8 cellular contexts compared by ENCODE assay signal in the genomic region with DNA sequence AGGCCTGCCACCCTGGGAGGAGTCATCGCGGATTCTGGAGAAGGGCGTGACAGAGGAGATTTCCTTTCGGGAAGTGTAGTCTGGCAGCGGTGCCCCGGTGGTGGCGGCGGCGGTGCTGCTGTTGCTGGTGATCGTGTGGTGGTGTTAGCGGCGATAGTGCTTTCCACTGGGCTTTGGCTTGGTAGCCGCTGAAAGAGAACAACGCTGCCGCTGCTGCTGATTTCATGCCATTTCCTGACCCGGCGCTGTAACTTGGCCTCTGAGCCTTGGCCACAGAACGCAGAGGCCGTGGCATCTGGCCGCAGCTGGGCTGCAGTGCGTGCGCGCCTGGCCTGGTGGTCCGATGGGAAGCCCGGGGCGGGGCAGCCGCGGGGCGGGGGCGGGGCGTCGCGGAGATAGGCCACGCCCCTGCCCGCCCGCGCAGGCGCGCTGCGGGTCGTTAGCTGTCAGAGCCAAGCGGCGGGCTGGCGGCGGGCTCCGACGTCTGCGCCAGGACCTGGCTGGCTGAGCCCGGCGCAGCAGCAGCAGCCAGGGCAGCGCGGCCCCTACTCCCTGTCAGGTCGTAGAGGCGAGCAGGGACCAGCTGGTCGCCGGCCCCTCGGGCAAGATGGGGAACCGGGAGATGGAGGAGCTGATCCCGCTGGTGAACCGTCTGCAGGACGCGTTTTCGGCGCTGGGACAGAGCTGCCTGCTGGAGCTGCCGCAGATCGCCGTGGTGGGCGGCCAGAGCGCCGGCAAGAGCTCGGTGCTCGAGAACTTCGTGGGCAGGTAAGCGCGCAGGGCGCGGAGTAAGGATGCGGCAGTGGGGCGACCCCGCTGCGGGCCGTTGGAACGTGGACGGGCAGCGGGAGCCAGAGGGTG. TPM values are rescaled to one million over a fixed set of nuclear protein-coding genes. Genes with fewer than 3 reads are reported as not detected.
DNase-seq lines count a peak whose midpoint lies in the region; TF ChIP-seq lines count a peak whose summit lies in the region.

DNM3 (plus strand) TSS at position 449 of the 861 bp plus-strand sequence; CDS start at position 608, 159 bp downstream.

- H3K4me1 ChIP-seq in HEK293 (ENCODE audit: control insufficient read depth, insufficient read depth, low read length) (no peaks in the 10 kb centered on the region), vagina (peaks cover 7% of the 10 kb centered on the region)

- H3K9me3 Mint-ChIP-seq in T-helper 2 cell treated with Interferon-gamma antibody and Interleukin-4, amounts not matched to agents 5 μg/mL and 100 μg/mL, for 36 hours, result no peaks in the 10 kb centered on the region

- peak within 1 kb of the TSS; percentile 88 for H3K4me3 Mint-ChIP-seq in T-helper 2 cell treated with Interferon-gamma antibody and Interleukin-4, amounts not matched to agents 5 μg/mL and 100 μg/mL, for 36 hours

- peaks cover 41% of the 10 kb centered on the region for H3K27me3 Mint-ChIP-seq in T-helper 2 cell treated with Interferon-gamma antibody and Interleukin-4, amounts not matched to agents 5 μg/mL and 100 μg/mL, for 36 hours (ENCODE audit: low read depth)

- TF ChIP-seq CTCF in HEK293 (tag by site-specific recombination; IDR thresholded peaks at IDR 0.05), result no peak; the same call in 1 of the 2 replicates
- TF ChIP-seq CTCF in NB4 (IDR thresholded peaks at IDR 0.05; ENCODE audit: low read depth, low read length), result no peak
- TF ChIP-seq CTCF in vagina (IDR thresholded peaks at IDR 0.05), result no peak

- CTCF ChIA-PET in HEK293 (lab: Yijun Ruan, JAX), result interaction anchor here (0.7 to 2.2 kb wide), 6 partner anchors 36 to 161 kb away, joined by 3 to 15 read pairs (median 4); no protein-coding TSS in a partner anchor

- H3K36me3 Mint-ChIP-seq in T-helper 2 cell treated with Interferon-gamma antibody and Interleukin-4, amounts not matched to agents 5 μg/mL and 100 μg/mL, for 36 hours (ENCODE audit: low read depth), result no peaks in the 10 kb centered on the region

- H3K36me3 ChIP-seq in HEK293 (ENCODE audit: control insufficient read depth in 2 of 2, insufficient read depth in 1 of 2, low read length in 2 of 2), result no peaks in the 10 kb centered on the region
- H3K36me3 ChIP-seq in vagina, result no peaks in the 10 kb centered on the region

- no peaks in the 10 kb centered on the region for H3K27me3 ChIP-seq in vagina

- DNase-seq in GM03348 (ENCODE audit: low spot score), result peak; percentile 98
- peak; percentile 61 for DNase-seq in NB4 (ENCODE audit: low read depth)
- DNase-seq in T-helper 2 cell treated with Interferon-gamma antibody and Interleukin-4, amounts not matched to agents 5 μg/mL and 100 μg/mL, for 36 hours (ENCODE audit: low spot score), result peak; percentile 83
- DNase-seq in astrocyte of the hippocampus (ENCODE audit: low read depth, low spot score), result peak; percentile 92
- peak; percentile 89 to 93 for DNase-seq in hippocampal formation (lab: John Stamatoyannopoulos, UW)
- DNase-seq in retina, result peak; percentile 90
- peak in 1 of 2 donors; percentile 90 for DNase-seq in vagina (ENCODE audit: extremely low spot score in 2 of 2)

- intact Hi-C loops in vagina (cut with DNase I), result no loop called here

- H3K9me3 ChIP-seq in HEK293 (ENCODE audit: control insufficient read depth, insufficient read depth, low read depth, low read length) (no peaks in the 10 kb centered on the region), vagina (no peaks in the 10 kb centered on the region)

- TF ChIP-seq POLR2A in NB4 (IDR thresholded peaks at IDR 0.05; ENCODE audit: extremely low read depth, insufficient read length) (no peak), vagina (IDR thresholded peaks at IDR 0.05) (peak in 1 of 2 donors; percentile 41)

- peak within 1 kb of the TSS; percentile 56 for H3K27ac Mint-ChIP-seq in T-helper 2 cell treated with Interferon-gamma antibody and Interleukin-4, amounts not matched to agents 5 μg/mL and 100 μg/mL, for 36 hours

- H3K4me3 ChIP-seq in HEK293 (ENCODE audit: low read depth, low read length) (peak within 1 kb of the TSS; percentile 95), NB4 (ENCODE audit: low read depth, low read length) (peak within 1 kb of the TSS; percentile 56), vagina (peak within 1 kb of the TSS; percentile 79 to 89)

- POLR2A ChIA-PET in HEK293 (lab: Yijun Ruan, JAX), result interaction anchor here (0.6 to 1.7 kb wide), 13 partner anchors 10 to 691 kb away, joined by 3 to 13 read pairs (median 4); partner anchors contain the start of gene METTL13

- H3K27ac ChIP-seq in HEK293 (ENCODE audit: extremely low read depth, low read depth, low read length), result peak within 1 kb of the TSS; percentile 43; the same call in 1 of the 2 replicates
- H3K27ac ChIP-seq in vagina, result peak within 1 kb of the TSS; percentile 81

- peaks cover 15% of the 10 kb centered on the region for H3K4me1 Mint-ChIP-seq in T-helper 2 cell treated with Interferon-gamma antibody and Interleukin-4, amounts not matched to agents 5 μg/mL and 100 μg/mL, for 36 hours (ENCODE audit: low read depth)

TF ChIP-seq in HEK293, 187 proteins besides CTCF, POLR2A, EP300 and RAD21 (continues in another document):
- no peak for TF ChIP-seq ZEB2 (tag by site-specific recombination; IDR thresholded peaks at IDR 0.05)
- no peak for TF ChIP-seq ZNF48 (tag by site-specific recombination; IDR thresholded peaks at IDR 0.05)
- TF ChIP-seq ZBTB26 (tag by site-specific recombination; optimal IDR thresholded peaks at IDR 0.05), result peak; percentile 88
- no peak for TF ChIP-seq ZNF670 (tag by site-specific recombination; IDR thresholded peaks at IDR 0.05; ENCODE audit: low read depth)
- TF ChIP-seq ZNF664 (tag by site-specific recombination; IDR thresholded peaks at IDR 0.05), result no peak
- TF ChIP-seq ZNF555 (tag by site-specific recombination; conservative IDR thresholded peaks at IDR 0.05), result no peak
- TF ChIP-seq, protein P1, sequence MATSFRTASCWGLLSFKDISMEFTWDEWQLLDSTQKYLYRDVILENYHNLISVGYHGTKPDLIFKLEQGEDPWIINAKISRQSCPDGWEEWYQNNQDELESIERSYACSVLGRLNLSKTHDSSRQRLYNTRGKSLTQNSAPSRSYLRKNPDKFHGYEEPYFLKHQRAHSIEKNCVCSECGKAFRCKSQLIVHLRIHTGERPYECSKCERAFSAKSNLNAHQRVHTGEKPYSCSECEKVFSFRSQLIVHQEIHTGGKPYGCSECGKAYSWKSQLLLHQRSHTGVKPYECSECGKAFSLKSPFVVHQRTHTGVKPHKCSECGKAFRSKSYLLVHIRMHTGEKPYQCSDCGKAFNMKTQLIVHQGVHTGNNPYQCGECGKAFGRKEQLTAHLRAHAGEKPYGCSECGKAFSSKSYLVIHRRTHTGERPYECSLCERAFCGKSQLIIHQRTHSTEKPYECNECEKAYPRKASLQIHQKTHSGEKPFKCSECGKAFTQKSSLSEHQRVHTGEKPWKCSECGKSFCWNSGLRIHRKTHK (tag by site-specific recombination; IDR thresholded peaks at IDR 0.05), result no peak
- TF ChIP-seq ZNF202 (tag by site-specific recombination; IDR thresholded peaks at IDR 0.05; ENCODE audit: borderline replicate concordance), result no peak
- TF ChIP-seq ZNF560 (tag by site-specific recombination; IDR thresholded peaks at IDR 0.05; ENCODE audit: borderline replicate concordance), result 0 out of 2 replicates have a peak, but pooled peaks have one; percentile 36
- no peak for TF ChIP-seq ZNF266 (tag by site-specific recombination; IDR thresholded peaks at IDR 0.05; ENCODE audit: low read depth)
- no peak for TF ChIP-seq ZNF175 (tag by site-specific recombination; IDR thresholded peaks at IDR 0.05)
- peak; percentile 92 for TF ChIP-seq ZNF600 (tag by site-specific recombination; IDR thresholded peaks at IDR 0.05)
- TF ChIP-seq ZNF701 (tag by site-specific recombination; IDR thresholded peaks at IDR 0.05), result no peak
- no peak for TF ChIP-seq ZNF114 (tag by site-specific recombination; IDR thresholded peaks at IDR 0.05)
- no peak for TF ChIP-seq ZNF112 (tag by site-specific recombination; IDR thresholded peaks at IDR 0.05)
- TF ChIP-seq REPIN1 (tag by site-specific recombination; IDR thresholded peaks at IDR 0.05; ENCODE audit: low read depth), result no peak
- peak; percentile 91 for TF ChIP-seq ZBTB17 (tag by site-specific recombination; IDR thresholded peaks at IDR 0.05)
- no peak for TF ChIP-seq ZNF19 (tag by site-specific recombination; IDR thresholded peaks at IDR 0.05; ENCODE audit: low read depth)
- no peak for TF ChIP-seq ZNF404 (tag by site-specific recombination; IDR thresholded peaks at IDR 0.05)
- TF ChIP-seq KLF17 (tag by site-specific recombination; IDR thresholded peaks at IDR 0.05), result peak; percentile 75
- TF ChIP-seq, protein P2, sequence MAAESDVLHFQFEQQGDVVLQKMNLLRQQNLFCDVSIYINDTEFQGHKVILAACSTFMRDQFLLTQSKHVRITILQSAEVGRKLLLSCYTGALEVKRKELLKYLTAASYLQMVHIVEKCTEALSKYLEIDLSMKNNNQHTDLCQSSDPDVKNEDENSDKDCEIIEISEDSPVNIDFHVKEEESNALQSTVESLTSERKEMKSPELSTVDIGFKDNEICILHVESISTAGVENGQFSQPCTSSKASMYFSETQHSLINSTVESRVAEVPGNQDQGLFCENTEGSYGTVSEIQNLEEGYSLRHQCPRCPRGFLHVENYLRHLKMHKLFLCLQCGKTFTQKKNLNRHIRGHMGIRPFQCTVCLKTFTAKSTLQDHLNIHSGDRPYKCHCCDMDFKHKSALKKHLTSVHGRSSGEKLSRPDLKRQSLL (tag by site-specific recombination; IDR thresholded peaks at IDR 0.05), result no peak
- no peak for TF ChIP-seq ZNF510 (tag by site-specific recombination; IDR thresholded peaks at IDR 0.05; ENCODE audit: insufficient replicate concordance)
- no peak for TF ChIP-seq ZNF324 (tag by site-specific recombination; IDR thresholded peaks at IDR 0.05)

RNA-seq across cellular contexts. Expression of gene DNM3, which starts in this region (rescaled TPM):
- total RNA-seq in vagina, result 15.5 TPM
